Comparison of ENCODE assay signal across 9 cellular contexts in the genomic region with DNA sequence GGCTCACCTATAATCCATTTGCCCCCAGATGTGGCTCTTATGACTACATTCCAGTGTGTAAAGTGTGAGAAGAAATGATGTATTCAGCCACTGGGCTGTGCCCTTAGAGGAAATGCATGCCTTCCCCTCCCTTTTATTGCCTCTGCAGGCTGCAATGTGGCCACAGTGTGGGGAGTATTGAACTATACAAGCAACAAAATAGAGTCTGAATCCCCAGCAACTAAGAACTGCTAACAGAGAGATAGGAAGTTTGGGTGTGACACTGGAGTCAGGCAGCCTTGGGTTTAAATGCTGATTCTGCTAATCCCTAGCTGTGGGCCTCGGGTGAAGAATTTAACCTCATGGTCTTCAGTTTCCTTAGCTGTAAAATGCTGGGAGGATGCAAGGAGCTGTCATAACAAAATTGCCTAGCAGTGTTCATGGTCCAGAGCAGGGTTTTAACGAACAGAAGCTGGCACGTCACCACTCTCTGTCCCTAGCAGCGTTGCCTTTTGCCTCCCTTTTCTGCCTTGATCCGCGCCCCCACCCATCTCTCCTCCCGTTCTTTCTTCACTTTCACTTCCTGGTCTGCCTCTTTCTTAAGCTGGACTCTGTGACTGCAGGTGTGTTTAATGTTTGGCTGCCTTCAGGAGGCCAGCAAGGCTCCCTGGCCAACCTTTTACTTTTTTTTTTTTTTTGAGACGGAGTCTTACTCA. TPM values are rescaled to one million over a fixed set of nuclear protein-coding genes. Genes with fewer than 3 reads are reported as not detected.
DNase-seq lines count a peak whose midpoint lies in the region; ATAC-seq and TF ChIP-seq lines count a peak whose summit lies in the region.
"Had no signal": no experiment of that assay in that cellular context is flagged by ENCODE, and none has a peak within 500 bp of the region (broad histone marks: within the 10 kb centered on the region; RNA-seq: fewer than 3 reads in every experiment).

No MANE protein-coding gene starts in this region.

- no peaks in the 10 kb centered on the region for H3K27me3 ChIP-seq in naive thymus-derived CD4-positive, alpha-beta T cell (ENCODE audit: control insufficient read depth in 2 of 2, insufficient read depth in 2 of 2, low read length in 2 of 2)

- peaks cover 39 to 55% (median 45%) of the 10 kb centered on the region in 7 donors for H3K4me1 Mint-ChIP-seq in naive thymus-derived CD4-positive, alpha-beta T cell
- peaks cover 5% of the 10 kb centered on the region for H3K4me1 Mint-ChIP-seq in MCF 10A (ENCODE audit: insufficient read depth, unreplicated experiment)

- H3K36me3 Mint-ChIP-seq in activated naive CD4-positive, alpha-beta T cell treated with anti-CD3 and anti-CD28 coated beads, Interleukin-2, amount 50 U/mL, for 72 hours, result peaks cover 0 to 6% of the 10 kb centered on the region in 2 donors
- peaks cover 0 to 3% (median 0%) of the 10 kb centered on the region in 5 donors for H3K36me3 Mint-ChIP-seq in naive thymus-derived CD4-positive, alpha-beta T cell
- no peaks in the 10 kb centered on the region for H3K36me3 Mint-ChIP-seq in MCF 10A (ENCODE audit: insufficient read depth, unreplicated experiment)

- peaks cover 24 to 25% of the 10 kb centered on the region in 2 donors for H3K4me1 ChIP-seq in naive thymus-derived CD4-positive, alpha-beta T cell (ENCODE audit: control insufficient read depth in 2 of 2, insufficient read depth in 2 of 2, low read length in 2 of 2)

- peak; percentile 36 for DNase-seq in GM12865 (ENCODE audit: low read depth)
- DNase-seq in Kasumi-1 (lab: John Stamatoyannopoulos, UW), result peak; percentile 81
- DNase-seq in activated naive CD4-positive, alpha-beta T cell treated with anti-CD3 and anti-CD28 coated beads, Interleukin-2, amount 50 U/mL, for 72 hours (ENCODE audit: low spot score in 2 of 2), result no peak
- peak in 2 of 9 donors; percentile 14 to 15 for DNase-seq in naive thymus-derived CD4-positive, alpha-beta T cell
- no peak for DNase-seq in A172 (ENCODE audit: low spot score)
- DNase-seq in NCI-H69 (lab: John Stamatoyannopoulos, UW), result no peak
- no peak for DNase-seq in medulla oblongata (ENCODE audit: extremely low spot score)
- DNase-seq in MCF 10A (ENCODE audit: unreplicated experiment), result no peak
- DNase-seq: NCI-H1092 treated with DMSO at 0.1 percent for 48 hours had no signal

- TF ChIP-seq CTCF in GM12865 (IDR thresholded peaks at IDR 0.05; ENCODE audit: insufficient read depth, low read depth, low read length, missing control alignments) (no peak), MCF 10A (IDR thresholded peaks at IDR 0.05; ENCODE audit: unreplicated experiment) (no peak)

- BruUV-seq in MCF 10A (replicated peaks; lab: Mats Ljungman, UMichigan), result no TSS peak

- peaks cover 4 to 8% of the 10 kb centered on the region in 2 donors for H3K9me3 Mint-ChIP-seq in activated naive CD4-positive, alpha-beta T cell treated with anti-CD3 and anti-CD28 coated beads, Interleukin-2, amount 50 U/mL, for 72 hours
- peaks cover 0 to 4% (median 0%) of the 10 kb centered on the region in 11 donors for H3K9me3 Mint-ChIP-seq in naive thymus-derived CD4-positive, alpha-beta T cell
- no peaks in the 10 kb centered on the region for H3K9me3 Mint-ChIP-seq in MCF 10A (ENCODE audit: unreplicated experiment)

- intact Hi-C loops in naive thymus-derived CD4-positive, alpha-beta T cell (cut with micrococcal nuclease), result loop anchor here in 1 of 2 donors (2.0 kb wide), 1 partner anchor 15 kb away; no protein-coding TSS in a partner anchor
- intact Hi-C loops in MCF 10A (cut with micrococcal nuclease), result no loop called here

- H3K9me3 ChIP-seq in naive thymus-derived CD4-positive, alpha-beta T cell (ENCODE audit: control insufficient read depth in 2 of 3, low read length in 3 of 3), result no peaks in the 10 kb centered on the region

- peak overlapping the region; percentile 72 to 84 (median 78) for H3K4me3 Mint-ChIP-seq in naive thymus-derived CD4-positive, alpha-beta T cell
- no peak overlapping the region for H3K4me3 Mint-ChIP-seq in MCF 10A (ENCODE audit: unreplicated experiment)

- POLR2A ChIA-PET in naive thymus-derived CD4-positive, alpha-beta T cell (lab: Charles Lee), result interaction anchor here (0.6 to 1.1 kb wide), 2 partner anchors 8 to 12 kb away, joined by 3 read pairs; no protein-coding TSS in a partner anchor
- POLR2A ChIA-PET in MCF 10A (lab: Yijun Ruan, JAX), result no interaction called here

- no peak overlapping the region for H3K27ac ChIP-seq in naive thymus-derived CD4-positive, alpha-beta T cell (ENCODE audit: low read depth, low read length)

- peak in 1 of 2 donors; percentile 20 for ATAC-seq in activated naive CD4-positive, alpha-beta T cell treated with anti-CD3 and anti-CD28 coated beads, Interleukin-2, amount 50 U/mL, for 72 hours
- ATAC-seq in naive thymus-derived CD4-positive, alpha-beta T cell, result peak; percentile 38

- H3K4me3 ChIP-seq in GM12865 (ENCODE audit: low read depth, low read length), result no peak overlapping the region
- no peak overlapping the region for H3K4me3 ChIP-seq in naive thymus-derived CD4-positive, alpha-beta T cell (ENCODE audit: low read length)

- H3K27ac Mint-ChIP-seq in activated naive CD4-positive, alpha-beta T cell treated with anti-CD3 and anti-CD28 coated beads, Interleukin-2, amount 50 U/mL, for 72 hours, result peak overlapping the region; percentile 65 to 66
- peak overlapping the region; percentile 11 to 79 (median 56) for H3K27ac Mint-ChIP-seq in naive thymus-derived CD4-positive, alpha-beta T cell
- no peak overlapping the region for H3K27ac Mint-ChIP-seq in MCF 10A (ENCODE audit: low read depth, unreplicated experiment)

- H3K36me3 ChIP-seq in naive thymus-derived CD4-positive, alpha-beta T cell (ENCODE audit: control insufficient read depth in 2 of 3, insufficient read depth in 3 of 3, low read length in 3 of 3), result no peaks in the 10 kb centered on the region

- CTCF ChIA-PET in naive thymus-derived CD4-positive, alpha-beta T cell (lab: Charles Lee), result interaction anchor here (0.6 kb wide), 1 partner anchor 116 kb away, joined by 5 read pairs; no protein-coding TSS in a partner anchor
- CTCF ChIA-PET in MCF 10A (lab: Yijun Ruan, JAX), result no interaction called here

- H3K27me3 Mint-ChIP-seq in naive thymus-derived CD4-positive, alpha-beta T cell, result peaks cover 0 to 2% (median 0%) of the 10 kb centered on the region in 5 donors
- no peaks in the 10 kb centered on the region for H3K27me3 Mint-ChIP-seq in MCF 10A (ENCODE audit: insufficient read depth, unreplicated experiment)

RNA-seq across cellular contexts. Expression of a gene that starts 50.4 kb away (rescaled TPM):
- total RNA-seq in activated naive CD4-positive, alpha-beta T cell treated with anti-CD3 and anti-CD28 coated beads, Interleukin-2, amount 50 U/mL, for 72 hours, result 100 to 1,000 TPM; 150 to 274 TPM
- total RNA-seq in naive thymus-derived CD4-positive, alpha-beta T cell, result 100 to 1,000 TPM in 1 of 5 experiments, 10 to 100 TPM in 2, 1 to 10 TPM in 2; 8.4 to 161 (median 45.9) TPM
- 10 to 100 TPM; 11.5 to 18.7 TPM for polyA plus RNA-seq in naive thymus-derived CD4-positive, alpha-beta T cell
- 358 and 473 TPM in 2 replicates for total RNA-seq in A172 (2014; rRNA removed; shearing (Covaris generic))
- 120 and 132 TPM in 2 replicates for total RNA-seq in MCF 10A (2022)

Comparison
In these comparisons a context has a peak if more than half of its experiments do, and no peak if none do; other contexts are left out.
1. DNase-seq: peak in GM12865 (single experiment) and Kasumi-1 (2 of 2); none in activated naive CD4-positive, alpha-beta T cell treated with anti-CD3 and anti-CD28 coated beads, Interleukin-2, amount 50 U/mL, for 72 hours (0 of 2), A172 (single experiment), NCI-H69 (single experiment), medulla oblongata (single experiment) and MCF 10A (single experiment).